Comparison of ENCODE assay signal across 1 cellular context in the genomic region with DNA sequence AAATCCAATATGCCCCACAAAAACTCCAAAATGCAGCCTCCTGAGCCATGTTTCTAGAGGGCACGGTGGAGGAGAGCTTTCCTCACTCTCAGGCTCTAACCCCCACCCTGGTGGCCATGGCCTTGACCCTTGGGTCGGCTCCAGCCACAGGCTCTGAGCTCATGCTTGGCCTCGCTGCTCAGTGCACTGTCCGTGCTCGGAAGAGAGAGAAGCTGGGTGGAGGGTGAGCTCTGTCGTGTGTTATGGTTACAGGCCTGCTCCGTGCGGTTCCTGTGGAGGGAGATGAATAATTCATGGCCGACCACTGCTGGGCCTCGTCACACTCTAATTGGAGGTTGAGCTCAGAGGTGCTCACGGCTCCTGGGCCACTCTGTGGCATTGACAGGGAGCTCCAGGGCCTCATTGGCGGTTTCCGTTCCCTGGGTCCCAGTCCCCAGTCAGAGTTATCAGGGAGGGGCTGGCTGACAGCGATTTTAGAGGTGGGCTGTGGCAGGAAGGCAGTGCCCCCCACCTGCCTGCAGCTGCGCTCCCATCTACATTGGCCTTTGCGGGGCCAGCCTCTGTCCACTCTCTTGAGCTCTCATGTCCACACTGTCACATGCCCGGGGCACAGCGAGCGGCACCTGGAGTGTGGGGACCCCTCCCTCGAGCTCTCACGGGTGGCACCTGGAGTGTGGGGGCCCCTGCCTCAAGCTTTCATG.
TF ChIP-seq lines count a peak whose summit lies in the region.

No MANE protein-coding gene starts in this region.

TF ChIP-seq in IMR-90, 13 proteins besides CTCF, POLR2A, EP300 and RAD21 (continued from another document):
- TF ChIP-seq MXI1 (IDR thresholded peaks at IDR 0.05; ENCODE audit: borderline replicate concordance, low read depth, low read length) (no peak), CHD1 (IDR thresholded peaks at IDR 0.05; ENCODE audit: low read depth, low read length) (no peak), BHLHE40 (IDR thresholded peaks at IDR 0.05; ENCODE audit: low read depth, low read length) (no peak), FOS (IDR thresholded peaks at IDR 0.05; ENCODE audit: low read depth, low read length) (no peak), RCOR1 (IDR thresholded peaks at IDR 0.05; ENCODE audit: insufficient replicate concordance, low read length) (no peak), USF2 (IDR thresholded peaks at IDR 0.05; ENCODE audit: low read depth, low read length) (no peak), MAFK (IDR thresholded peaks at IDR 0.05; ENCODE audit: low read depth, low read length) (no peak), MAZ (IDR thresholded peaks at IDR 0.05; ENCODE audit: borderline replicate concordance, low read depth, low read length) (no peak), CEBPB (IDR thresholded peaks at IDR 0.05; ENCODE audit: low read depth, low read length) (no peak), SMC3 (IDR thresholded peaks at IDR 0.05; ENCODE audit: low read depth, low read length) (no peak)
- TF ChIP-seq, protein P1, sequence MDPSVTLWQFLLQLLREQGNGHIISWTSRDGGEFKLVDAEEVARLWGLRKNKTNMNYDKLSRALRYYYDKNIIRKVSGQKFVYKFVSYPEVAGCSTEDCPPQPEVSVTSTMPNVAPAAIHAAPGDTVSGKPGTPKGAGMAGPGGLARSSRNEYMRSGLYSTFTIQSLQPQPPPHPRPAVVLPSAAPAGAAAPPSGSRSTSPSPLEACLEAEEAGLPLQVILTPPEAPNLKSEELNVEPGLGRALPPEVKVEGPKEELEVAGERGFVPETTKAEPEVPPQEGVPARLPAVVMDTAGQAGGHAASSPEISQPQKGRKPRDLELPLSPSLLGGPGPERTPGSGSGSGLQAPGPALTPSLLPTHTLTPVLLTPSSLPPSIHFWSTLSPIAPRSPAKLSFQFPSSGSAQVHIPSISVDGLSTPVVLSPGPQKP (IDR thresholded peaks at IDR 0.05; ENCODE audit: borderline replicate concordance, low read depth, low read length): no peak
TF ChIP-seq in IMR-90: peak in this region for 0.
